Comparison of ENCODE assay signal across 13 cellular contexts in genomic region chr9:120791161-120791560, GRCh38. TPM values are rescaled to one million over a fixed set of nuclear protein-coding genes. Genes with fewer than 3 reads are reported as not detected.
DNase-seq lines count a peak whose midpoint lies in the region; ATAC-seq and TF ChIP-seq lines count a peak whose summit lies in the region.
"Had no signal": no experiment of that assay in that cellular context is flagged by ENCODE, and none has a peak within 500 bp of the region (broad histone marks: within the 10 kb centered on the region; RNA-seq: fewer than 3 reads in every experiment).

No MANE protein-coding gene starts in this region.

- no peaks in the 10 kb centered on the region for H3K27me3 ChIP-seq in DND-41 (ENCODE audit: insufficient read depth, low read length, poor library complexity)
- no peaks in the 10 kb centered on the region for H3K27me3 ChIP-seq in Loucy (ENCODE audit: insufficient read depth, low read length, poor library complexity, severe bottlenecking)
- H3K27me3 ChIP-seq: heart right ventricle had no signal

- H3K4me3 Mint-ChIP-seq in brain = peak overlapping the region; percentile 91 to 98 (median 95)
- peak overlapping the region; percentile 96 for H3K4me3 Mint-ChIP-seq in natural killer cell treated with Interleukin-12 subunit alpha and Interleukin-12 subunit beta and Interleukin-15 and Interleukin-18, amount 100 ng/mL, for 72 hours

- H4K20me1 ChIP-seq in DND-41 (ENCODE audit: insufficient read depth, low read length) (no peaks in the 10 kb centered on the region), Loucy (ENCODE audit: insufficient read depth, low read length, poor library complexity, severe bottlenecking) (peaks cover 50% of the 10 kb centered on the region)

- ATAC-seq in DND-41 (ENCODE audit: insufficient read depth, low read depth) (no peak), GM18873 (IDR thresholded peaks at IDR 0.05; ENCODE audit: low FRiP score, unreplicated experiment) (no peak)
- no peak for ATAC-seq in natural killer cell treated with Interleukin-12 subunit alpha and Interleukin-12 subunit beta and Interleukin-15 and Interleukin-18, amount 100 ng/mL, for 72 hours
- ATAC-seq: heart right ventricle had no signal

- TF ChIP-seq CTCF in DND-41 (IDR thresholded peaks at IDR 0.05; ENCODE audit: borderline replicate concordance, extremely low read depth, low read length, poor library complexity, severe bottlenecking) (no peak), Loucy (conservative IDR thresholded peaks at IDR 0.05; ENCODE audit: low read length) (no peak), brain (conservative IDR thresholded peaks at IDR 0.05) (no peak)

- H3K27ac Mint-ChIP-seq in brain = peak overlapping the region in 2 of 5 experiments; percentile 85 to 99
- peak overlapping the region in 1 of 2 donors; percentile 80 for H3K27ac Mint-ChIP-seq in natural killer cell treated with Interleukin-12 subunit alpha and Interleukin-12 subunit beta and Interleukin-15 and Interleukin-18, amount 100 ng/mL, for 72 hours

- no peaks in the 10 kb centered on the region for H3K9me2 ChIP-seq in Loucy (replicated peaks; ENCODE audit: low read depth, low read length)

- no peak overlapping the region for H2AFZ ChIP-seq in DND-41 (ENCODE audit: low read depth, low read length)
- H2AFZ ChIP-seq in Loucy (ENCODE audit: low read length) = no peak overlapping the region

- H3K9me3 ChIP-seq in DND-41 (ENCODE audit: insufficient read depth, low read length, severe bottlenecking) (no peaks in the 10 kb centered on the region), Loucy (ENCODE audit: insufficient read depth, low read depth, low read length) (no peaks in the 10 kb centered on the region)
- H3K9me3 ChIP-seq: heart right ventricle had no signal

- H3F3A ChIP-seq in Loucy (ENCODE audit: low read depth) = no peaks in the 10 kb centered on the region

- peaks cover 32% of the 10 kb centered on the region for H3K36me3 Mint-ChIP-seq in brain
- H3K36me3 Mint-ChIP-seq in natural killer cell treated with Interleukin-12 subunit alpha and Interleukin-12 subunit beta and Interleukin-15 and Interleukin-18, amount 100 ng/mL, for 72 hours = peaks cover 8% of the 10 kb centered on the region

- peaks cover 37% of the 10 kb centered on the region for H3K36me3 ChIP-seq in DND-41 (ENCODE audit: insufficient read depth, low read length)
- peaks cover 11% of the 10 kb centered on the region for H3K36me3 ChIP-seq in Loucy (ENCODE audit: insufficient read depth, low read length)

- peaks cover 80% of the 10 kb centered on the region for H3K79me2 ChIP-seq in DND-41 (ENCODE audit: insufficient read depth, low read length)
- H3K79me2 ChIP-seq in Loucy (ENCODE audit: insufficient read depth, low read length) = peaks cover 75% of the 10 kb centered on the region

- H3K9ac ChIP-seq in DND-41 (ENCODE audit: low read depth, low read length) (no peak overlapping the region), Loucy (ENCODE audit: low read depth, low read length, poor library complexity, severe bottlenecking) (peak overlapping the region; percentile 87)

- peak overlapping the region; percentile 94; the same call in 1 of the 2 replicates for H3K4me2 ChIP-seq in DND-41 (ENCODE audit: insufficient read depth, low read length)
- peak overlapping the region; percentile 96 for H3K4me2 ChIP-seq in Loucy (ENCODE audit: low read depth, low read length, poor library complexity, severe bottlenecking)

- H3K4me1 ChIP-seq in DND-41 (ENCODE audit: insufficient read depth, low read length) (peaks cover 44% of the 10 kb centered on the region), Loucy (ENCODE audit: insufficient read depth, low read length, poor library complexity, severe bottlenecking) (peaks cover 60% of the 10 kb centered on the region)

- H3K9me3 Mint-ChIP-seq in brain = no peaks in the 10 kb centered on the region
- H3K9me3 Mint-ChIP-seq in natural killer cell treated with Interleukin-12 subunit alpha and Interleukin-12 subunit beta and Interleukin-15 and Interleukin-18, amount 100 ng/mL, for 72 hours = no peaks in the 10 kb centered on the region

- H3K27ac ChIP-seq in DND-41 (ENCODE audit: low read length) = no peak overlapping the region

- peaks cover 7% of the 10 kb centered on the region for H3K27me3 Mint-ChIP-seq in brain
- no peaks in the 10 kb centered on the region for H3K27me3 Mint-ChIP-seq in natural killer cell treated with Interleukin-12 subunit alpha and Interleukin-12 subunit beta and Interleukin-15 and Interleukin-18, amount 100 ng/mL, for 72 hours

- no peak overlapping the region for H3K4me3 ChIP-seq in DND-41 (ENCODE audit: low read depth in 1 of 2, low read length in 2 of 2)
- peak overlapping the region; percentile 83 for H3K4me3 ChIP-seq in Loucy (ENCODE audit: low read length, poor library complexity, severe bottlenecking)

- peaks cover 72% of the 10 kb centered on the region for H3K4me1 Mint-ChIP-seq in brain
- peaks cover 39 to 44% of the 10 kb centered on the region in 2 donors for H3K4me1 Mint-ChIP-seq in natural killer cell treated with Interleukin-12 subunit alpha and Interleukin-12 subunit beta and Interleukin-15 and Interleukin-18, amount 100 ng/mL, for 72 hours (ENCODE audit: low read depth in 2 of 2)

- DNase-seq in DND-41 (no peak), NOMO-1 treated with dmso at 0.1 percent for 144 hours (lab: John Stamatoyannopoulos, UW; ENCODE audit: unreplicated experiment) (no peak), NCI-H1694 (lab: John Stamatoyannopoulos, UW) (no peak)
- no peak for DNase-seq in natural killer cell treated with Interleukin-12 subunit alpha and Interleukin-12 subunit beta and Interleukin-15 and Interleukin-18, amount 100 ng/mL, for 72 hours (ENCODE audit: low spot score)
- DNase-seq: activated gamma-delta T cell treated with Interleukin-2 at 50 U/mL for 16 hours, DMS153, heart right ventricle, midbrain, NCI-H1417, T-helper 9 cell had no signal

RNA-seq across cellular contexts. Expression of gene FBXW2, which starts 2.1 kb away (rescaled TPM):
- polyA plus RNA-seq in brain (ENCODE audit: insufficient read depth, low read depth, low replicate concordance) = 28.9 TPM
- 100 to 1,000 TPM in 1 of 2 donors, 10 to 100 TPM in 1; 73.6 to 105 TPM for total RNA-seq in natural killer cell treated with Interleukin-12 subunit alpha and Interleukin-12 subunit beta and Interleukin-15 and Interleukin-18, amount 100 ng/mL, for 72 hours

RNA-seq across cellular contexts. Expression of gene PSMD5, which starts 51.6 kb away (rescaled TPM):
- 29.4 TPM for polyA plus RNA-seq in brain (ENCODE audit: insufficient read depth, low read depth, low replicate concordance)
- 10 to 100 TPM; 59.5 to 70.4 TPM for total RNA-seq in natural killer cell treated with Interleukin-12 subunit alpha and Interleukin-12 subunit beta and Interleukin-15 and Interleukin-18, amount 100 ng/mL, for 72 hours
